1 cellular context compared by ENCODE assay signal in the genomic region with DNA sequence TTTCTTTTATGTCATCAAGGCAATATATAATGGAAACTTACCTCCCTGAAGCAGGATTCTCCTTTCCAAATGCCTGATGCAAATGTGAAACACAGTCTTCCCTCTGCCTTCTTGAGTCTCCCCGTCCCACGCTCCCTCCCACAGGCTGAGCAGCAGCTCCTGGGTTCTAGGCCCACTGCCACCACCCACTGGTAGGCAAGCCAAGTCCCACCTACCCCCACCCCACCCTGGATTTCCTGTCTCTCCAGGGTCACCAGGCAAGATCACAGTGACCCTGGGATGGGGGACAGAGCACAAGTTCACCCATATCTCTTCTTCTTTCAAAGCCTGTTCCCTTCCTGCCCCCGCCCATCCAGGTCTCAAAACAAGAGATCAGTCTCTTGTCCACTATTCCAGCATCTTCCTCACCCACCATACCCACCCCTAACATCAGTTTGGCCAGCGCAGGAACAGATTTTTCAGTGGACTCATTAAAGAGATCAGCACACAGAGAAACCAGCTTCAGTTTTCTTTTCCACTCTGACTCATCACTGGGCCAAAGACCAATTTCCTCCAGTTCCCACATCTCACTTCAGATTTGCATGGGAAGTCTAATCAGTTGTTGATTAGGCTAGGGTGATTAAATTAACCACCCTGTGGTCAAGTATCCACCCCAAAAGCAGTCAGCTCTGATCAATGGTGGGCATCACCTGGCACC.
TF ChIP-seq lines count a peak whose summit lies in the region.

No MANE protein-coding gene starts in this region.

TF ChIP-seq in HepG2, 621 proteins besides CTCF, POLR2A, EP300 and RAD21 (continued from another document):
- TF ChIP-seq, protein P1, sequence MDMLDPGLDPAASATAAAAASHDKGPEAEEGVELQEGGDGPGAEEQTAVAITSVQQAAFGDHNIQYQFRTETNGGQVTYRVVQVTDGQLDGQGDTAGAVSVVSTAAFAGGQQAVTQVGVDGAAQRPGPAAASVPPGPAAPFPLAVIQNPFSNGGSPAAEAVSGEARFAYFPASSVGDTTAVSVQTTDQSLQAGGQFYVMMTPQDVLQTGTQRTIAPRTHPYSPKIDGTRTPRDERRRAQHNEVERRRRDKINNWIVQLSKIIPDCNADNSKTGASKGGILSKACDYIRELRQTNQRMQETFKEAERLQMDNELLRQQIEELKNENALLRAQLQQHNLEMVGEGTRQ (IDR thresholded peaks at IDR 0.05; ENCODE audit: low read depth, low read length) = no peak
- TF ChIP-seq, protein P1 (CRISPR knock-in tag; IDR thresholded peaks at IDR 0.05; ENCODE audit: borderline replicate concordance) = no peak
- TF ChIP-seq NR2F6 (IDR thresholded peaks at IDR 0.05) (no peak), NR2F6 (CRISPR knock-in tag; IDR thresholded peaks at IDR 0.05) (no peak), ZNF609 (CRISPR knock-in tag; IDR thresholded peaks at IDR 0.05; ENCODE audit: borderline replicate concordance) (no peak)
- TF ChIP-seq, protein P2, sequence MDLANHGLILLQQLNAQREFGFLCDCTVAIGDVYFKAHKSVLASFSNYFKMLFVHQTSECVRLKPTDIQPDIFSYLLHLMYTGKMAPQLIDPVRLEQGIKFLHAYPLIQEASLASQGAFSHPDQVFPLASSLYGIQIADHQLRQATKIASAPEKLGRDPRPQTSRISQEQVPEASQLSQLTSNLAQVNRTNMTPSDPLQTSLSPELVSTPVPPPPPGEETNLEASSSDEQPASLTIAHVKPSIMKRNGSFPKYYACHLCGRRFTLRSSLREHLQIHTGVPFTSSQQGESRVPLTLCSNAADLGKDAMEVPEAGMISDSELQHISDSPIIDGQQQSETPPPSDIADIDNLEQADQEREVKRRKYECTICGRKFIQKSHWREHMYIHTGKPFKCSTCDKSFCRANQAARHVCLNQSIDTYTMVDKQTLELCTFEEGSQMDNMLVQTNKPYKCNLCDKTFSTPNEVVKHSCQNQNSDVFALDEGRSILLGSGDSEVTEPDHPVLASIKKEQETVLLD (CRISPR knock-in tag; IDR thresholded peaks at IDR 0.05; ENCODE audit: low read depth) = no peak
- TF ChIP-seq, protein P3, sequence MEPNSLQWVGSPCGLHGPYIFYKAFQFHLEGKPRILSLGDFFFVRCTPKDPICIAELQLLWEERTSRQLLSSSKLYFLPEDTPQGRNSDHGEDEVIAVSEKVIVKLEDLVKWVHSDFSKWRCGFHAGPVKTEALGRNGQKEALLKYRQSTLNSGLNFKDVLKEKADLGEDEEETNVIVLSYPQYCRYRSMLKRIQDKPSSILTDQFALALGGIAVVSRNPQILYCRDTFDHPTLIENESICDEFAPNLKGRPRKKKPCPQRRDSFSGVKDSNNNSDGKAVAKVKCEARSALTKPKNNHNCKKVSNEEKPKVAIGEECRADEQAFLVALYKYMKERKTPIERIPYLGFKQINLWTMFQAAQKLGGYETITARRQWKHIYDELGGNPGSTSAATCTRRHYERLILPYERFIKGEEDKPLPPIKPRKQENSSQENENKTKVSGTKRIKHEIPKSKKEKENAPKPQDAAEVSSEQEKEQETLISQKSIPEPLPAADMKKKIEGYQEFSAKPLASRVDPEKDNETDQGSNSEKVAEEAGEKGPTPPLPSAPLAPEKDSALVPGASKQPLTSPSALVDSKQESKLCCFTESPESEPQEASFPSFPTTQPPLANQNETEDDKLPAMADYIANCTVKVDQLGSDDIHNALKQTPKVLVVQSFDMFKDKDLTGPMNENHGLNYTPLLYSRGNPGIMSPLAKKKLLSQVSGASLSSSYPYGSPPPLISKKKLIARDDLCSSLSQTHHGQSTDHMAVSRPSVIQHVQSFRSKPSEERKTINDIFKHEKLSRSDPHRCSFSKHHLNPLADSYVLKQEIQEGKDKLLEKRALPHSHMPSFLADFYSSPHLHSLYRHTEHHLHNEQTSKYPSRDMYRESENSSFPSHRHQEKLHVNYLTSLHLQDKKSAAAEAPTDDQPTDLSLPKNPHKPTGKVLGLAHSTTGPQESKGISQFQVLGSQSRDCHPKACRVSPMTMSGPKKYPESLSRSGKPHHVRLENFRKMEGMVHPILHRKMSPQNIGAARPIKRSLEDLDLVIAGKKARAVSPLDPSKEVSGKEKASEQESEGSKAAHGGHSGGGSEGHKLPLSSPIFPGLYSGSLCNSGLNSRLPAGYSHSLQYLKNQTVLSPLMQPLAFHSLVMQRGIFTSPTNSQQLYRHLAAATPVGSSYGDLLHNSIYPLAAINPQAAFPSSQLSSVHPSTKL (CRISPR knock-in tag; IDR thresholded peaks at IDR 0.05) = no peak
